ENCODE assay signal across 23 cellular contexts in the genomic region with DNA sequence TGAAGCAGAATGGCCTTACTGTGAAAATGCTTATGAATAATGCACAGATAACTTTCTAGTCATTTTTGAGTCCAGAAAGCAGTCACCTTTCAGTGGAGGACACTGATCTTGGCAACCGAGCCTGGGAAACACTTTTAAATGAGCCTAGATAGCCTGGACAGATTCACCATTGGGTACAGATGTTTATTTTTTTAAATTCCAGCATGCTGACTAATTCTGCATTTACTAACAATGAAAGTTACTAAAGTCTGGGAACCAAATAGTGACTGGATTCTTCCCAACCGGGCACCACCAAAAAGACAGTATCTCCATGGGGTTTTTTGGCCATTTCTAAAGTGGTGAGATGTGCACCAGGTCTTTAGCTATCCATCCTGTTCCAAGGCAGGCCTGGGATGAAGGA. TPM values are rescaled to one million over a fixed set of nuclear protein-coding genes. Genes with fewer than 3 reads are reported as not detected.
A peak's percentile ranks its signal among the peaks of the same experiment; 100 is the strongest.
DNase-seq lines count a peak whose midpoint lies in the region; ATAC-seq and TF ChIP-seq lines count a peak whose summit lies in the region.
"Had no signal": no experiment of that assay in that cellular context is flagged by ENCODE, and none has a peak within 500 bp of the region (broad histone marks: within the 10 kb centered on the region; RNA-seq: fewer than 3 reads in every experiment).

No MANE protein-coding gene starts in this region.

- H3K27me3 ChIP-seq in effector memory CD4-positive, alpha-beta T cell (replicated peaks; ENCODE audit: control insufficient read depth, insufficient read depth, low read length, poor library complexity, severe bottlenecking) = no peaks in the 10 kb centered on the region

- DNase-seq in A172 (ENCODE audit: low spot score) (peak; percentile 88), GM04504 (ENCODE audit: low read depth) (peak; percentile 54), cardiac fibroblast (ENCODE audit: low read depth in 2 of 2) (peak; percentile 37 to 67), hepatic stellate cell (ENCODE audit: low spot score) (peak; percentile 80), NCI-H510A treated with DMSO at 0.1 percent for 48 hours (lab: John Stamatoyannopoulos, UW) (no peak)
- DNase-seq in effector memory CD4-positive, alpha-beta T cell = no peak
- no peak for DNase-seq in activated CD4-positive, alpha-beta T cell treated with anti-CD3 and anti-CD28 coated beads for 48 hours
- DNase-seq: activated CD8-positive, alpha-beta T cell treated with anti-CD3 and anti-CD28 coated beads, Interleukin-2, amount 10 ng/mL, durations not matched to agents 7 days and 5 days; activated naive CD8-positive, alpha-beta T cell treated with anti-CD3 and anti-CD28 coated beads, Interleukin-2, amount 10 ng/mL, durations not matched to agents 7 days and 5 days; CD8-positive, alpha-beta memory T cell; DND-41; heart left ventricle; kidney; NCI-H2029; spleen; stimulated activated naive B cell treated with anti-CD40 and anti-IgM and Interleukin-4, amounts not matched to agents 10 μg/mL and 1 μg/mL and 100 μg/mL, for 72 hours had no signal

- no peak for ATAC-seq in stimulated activated memory B cell treated with anti-CD40 and anti-IgM and Interleukin-4, amounts not matched to agents 10 μg/mL and 1 μg/mL and 100 μg/mL, for 72 hours
- ATAC-seq: A549; activated CD8-positive, alpha-beta T cell treated with anti-CD3 and anti-CD28 coated beads, Interleukin-2, amount 10 ng/mL, durations not matched to agents 7 days and 5 days; heart left ventricle; Right ventricle myocardium inferior; stimulated activated naive B cell treated with anti-CD40 and anti-IgM and Interleukin-4, amounts not matched to agents 10 μg/mL and 1 μg/mL and 100 μg/mL, for 72 hours; WTC11 had no signal

- peaks cover 36% of the 10 kb centered on the region for H3K27me3 Mint-ChIP-seq in stimulated activated memory B cell treated with anti-CD40 and anti-IgM and Interleukin-4, amounts not matched to agents 10 μg/mL and 1 μg/mL and 100 μg/mL, for 72 hours

- peaks cover 18% of the 10 kb centered on the region for H3K4me1 Mint-ChIP-seq in stimulated activated memory B cell treated with anti-CD40 and anti-IgM and Interleukin-4, amounts not matched to agents 10 μg/mL and 1 μg/mL and 100 μg/mL, for 72 hours
- H3K4me1 Mint-ChIP-seq: central memory CD8-positive, alpha-beta T cell had no signal

- H3K36me3 Mint-ChIP-seq in stimulated activated memory B cell treated with anti-CD40 and anti-IgM and Interleukin-4, amounts not matched to agents 10 μg/mL and 1 μg/mL and 100 μg/mL, for 72 hours = no peaks in the 10 kb centered on the region
- H3K36me3 Mint-ChIP-seq: activated naive CD8-positive, alpha-beta T cell treated with anti-CD3 and anti-CD28 coated beads, Interleukin-2, amount 10 ng/mL, durations not matched to agents 7 days and 5 days; CD8-positive, alpha-beta memory T cell; type B pancreatic cell; WTC11 had no signal

- no peaks in the 10 kb centered on the region for H3K9me3 ChIP-seq in effector memory CD4-positive, alpha-beta T cell (ENCODE audit: control insufficient read depth, low read length)
- H3K9me3 ChIP-seq: A549, heart left ventricle had no signal

- no peak overlapping the region for H3K4me3 Mint-ChIP-seq in stimulated activated memory B cell treated with anti-CD40 and anti-IgM and Interleukin-4, amounts not matched to agents 10 μg/mL and 1 μg/mL and 100 μg/mL, for 72 hours
- H3K4me3 Mint-ChIP-seq: activated CD8-positive, alpha-beta T cell treated with anti-CD3 and anti-CD28 coated beads, Interleukin-2, amount 10 ng/mL, durations not matched to agents 7 days and 5 days; activated naive CD8-positive, alpha-beta T cell treated with anti-CD3 and anti-CD28 coated beads, Interleukin-2, amount 10 ng/mL, durations not matched to agents 7 days and 5 days; CD8-positive, alpha-beta memory T cell; central memory CD8-positive, alpha-beta T cell; stimulated activated naive B cell treated with anti-CD40 and anti-IgM and Interleukin-4, amounts not matched to agents 10 μg/mL and 1 μg/mL and 100 μg/mL, for 72 hours; type B pancreatic cell; WTC11 had no signal

- no peak overlapping the region for H3K27ac ChIP-seq in effector memory CD4-positive, alpha-beta T cell (ENCODE audit: insufficient read depth, low read length, poor library complexity, severe bottlenecking)
- H3K27ac ChIP-seq: A549, spleen had no signal

- TF ChIP-seq CTCF in cardiac fibroblast (IDR thresholded peaks at IDR 0.05; ENCODE audit: low read depth, low read length) = no peak

- no peak overlapping the region for H3K4me3 ChIP-seq in cardiac fibroblast (replicated peaks in 1 of 2; ENCODE audit: low read depth in 2 of 2, low read length in 2 of 2)
- H3K4me3 ChIP-seq in effector memory CD4-positive, alpha-beta T cell (ENCODE audit: insufficient read depth, low read depth, low read length, poor library complexity, severe bottlenecking) = no peak overlapping the region
- H3K4me3 ChIP-seq: A549, heart left ventricle, spleen had no signal

- H3K36me3 ChIP-seq in effector memory CD4-positive, alpha-beta T cell (ENCODE audit: control insufficient read depth, insufficient read depth, low read length) = no peaks in the 10 kb centered on the region
- H3K36me3 ChIP-seq: spleen had no signal

- H3K27ac Mint-ChIP-seq in stimulated activated memory B cell treated with anti-CD40 and anti-IgM and Interleukin-4, amounts not matched to agents 10 μg/mL and 1 μg/mL and 100 μg/mL, for 72 hours = no peak overlapping the region
- H3K27ac Mint-ChIP-seq: activated CD8-positive, alpha-beta T cell treated with anti-CD3 and anti-CD28 coated beads, Interleukin-2, amount 10 ng/mL, durations not matched to agents 7 days and 5 days; activated naive CD8-positive, alpha-beta T cell treated with anti-CD3 and anti-CD28 coated beads, Interleukin-2, amount 10 ng/mL, durations not matched to agents 7 days and 5 days; CD8-positive, alpha-beta memory T cell; progenitor cell of endocrine pancreas; stimulated activated naive B cell treated with anti-CD40 and anti-IgM and Interleukin-4, amounts not matched to agents 10 μg/mL and 1 μg/mL and 100 μg/mL, for 72 hours; type B pancreatic cell; WTC11 had no signal

- peaks cover 5% of the 10 kb centered on the region for H3K9me3 Mint-ChIP-seq in stimulated activated memory B cell treated with anti-CD40 and anti-IgM and Interleukin-4, amounts not matched to agents 10 μg/mL and 1 μg/mL and 100 μg/mL, for 72 hours
- H3K9me3 Mint-ChIP-seq: central memory CD8-positive, alpha-beta T cell; WTC11 had no signal

- no peaks in the 10 kb centered on the region for H3K4me1 ChIP-seq in effector memory CD4-positive, alpha-beta T cell (ENCODE audit: control insufficient read depth, insufficient read depth, low read length, poor library complexity, severe bottlenecking)
- H3K4me1 ChIP-seq: A549 had no signal

RNA-seq across cellular contexts. Expression of gene FMOD, which starts 3.3 kb away (rescaled TPM):
- not detected in 2 replicates for total RNA-seq in A172 (2014; rRNA removed; shearing (Covaris generic))
- total RNA-seq: activated CD8-positive, alpha-beta T cell treated with anti-CD3 and anti-CD28 coated beads, Interleukin-2, amount 10 ng/mL, durations not matched to agents 7 days and 5 days; activated naive CD8-positive, alpha-beta T cell treated with anti-CD3 and anti-CD28 coated beads, Interleukin-2, amount 10 ng/mL, durations not matched to agents 7 days and 5 days had no signal

RNA-seq across cellular contexts. Expression of gene BTG2, which starts 48.9 kb away (rescaled TPM):
- total RNA-seq in A172 (2014; rRNA removed; shearing (Covaris generic)) = 11.3 and 13.2 TPM in 2 replicates

Comparison
In these comparisons a context has a peak if more than half of its experiments do, and no peak if none do; other contexts are left out.
1. DNase-seq: peak in A172 (single experiment), GM04504 (single experiment), cardiac fibroblast (2 of 2) and hepatic stellate cell (single experiment); none in NCI-H510A treated with DMSO at 0.1 percent for 48 hours (single experiment), effector memory CD4-positive, alpha-beta T cell (0 of 3) and activated CD4-positive, alpha-beta T cell treated with anti-CD3 and anti-CD28 coated beads for 48 hours (single experiment).